ENCODE assay signal across 8 cellular contexts in the genomic region with DNA sequence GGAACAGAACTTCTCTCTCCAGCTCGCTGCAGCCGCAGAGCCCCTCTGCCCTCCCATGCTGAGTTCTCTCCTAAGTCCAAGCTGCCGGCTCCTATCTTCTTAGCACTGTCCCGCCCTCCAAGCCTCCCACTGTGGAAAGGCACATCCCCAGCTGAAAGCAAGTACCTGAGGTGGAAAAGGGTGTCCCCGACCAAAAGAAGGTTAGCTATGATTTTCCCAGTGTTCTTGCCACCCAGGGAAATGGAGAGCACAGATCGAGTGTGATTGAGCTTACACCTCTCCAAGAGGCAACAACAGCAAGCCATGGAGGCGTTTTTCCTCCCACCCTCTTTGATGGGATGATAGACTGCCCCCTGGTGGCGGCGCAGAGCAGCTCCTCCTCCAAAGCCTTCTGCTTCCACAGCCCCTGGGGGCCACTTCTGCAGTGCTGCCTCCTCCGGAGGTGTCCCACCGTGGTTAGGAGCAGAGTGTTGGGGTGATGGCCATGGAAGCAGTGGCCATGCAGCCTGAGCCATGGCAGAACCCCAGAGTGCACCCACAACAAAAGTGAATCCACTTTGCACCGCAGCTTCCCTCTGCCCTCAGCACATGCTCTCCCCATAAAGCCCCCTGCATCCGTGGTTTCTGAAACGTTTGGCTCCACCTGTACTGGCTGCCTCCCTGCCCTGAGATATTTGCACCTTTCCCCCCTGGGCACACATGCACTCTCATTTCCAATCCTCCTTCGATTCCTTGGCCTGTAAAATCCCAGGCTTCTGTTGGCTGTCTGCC.
DNase-seq lines count a peak whose midpoint lies in the region; ATAC-seq, FAIRE-seq and TF ChIP-seq lines count a peak whose summit lies in the region.

No MANE protein-coding gene starts in this region.

- peak overlapping the region; percentile 43 for H3K4me2 ChIP-seq in astrocyte (ENCODE audit: low read length)

- peak; percentile 70 for ATAC-seq in GM19372 (IDR thresholded peaks at IDR 0.05; ENCODE audit: low read depth, unreplicated experiment)
- no peak for ATAC-seq in GM21825 (IDR thresholded peaks at IDR 0.05; ENCODE audit: unreplicated experiment)

- no peak for FAIRE-seq in astrocyte (lab: Jason Lieb, UNC)

- H3K27ac Mint-ChIP-seq in CD14-positive monocyte (peak overlapping the region in 1 of 7 donors; percentile 57), astrocyte (ENCODE audit: unreplicated experiment) (no peak overlapping the region)

- no peaks in the 10 kb centered on the region for H3K9me3 ChIP-seq in astrocyte (ENCODE audit: insufficient read depth, low read depth, low read length)

- H3K27me3 Mint-ChIP-seq in CD14-positive monocyte (ENCODE audit: low read depth in 3 of 3): peaks cover 2 to 5% (median 5%) of the 10 kb centered on the region in 3 donors
- peaks cover 17% of the 10 kb centered on the region for H3K27me3 Mint-ChIP-seq in astrocyte (ENCODE audit: low read depth, unreplicated experiment)

- H4K20me1 ChIP-seq in astrocyte (ENCODE audit: insufficient read depth, low read length): no peaks in the 10 kb centered on the region

- TF ChIP-seq CTCF in CD14-positive monocyte (IDR thresholded peaks at IDR 0.05): peak; percentile 82
- TF ChIP-seq CTCF in astrocyte (IDR thresholded peaks at IDR 0.05; ENCODE audit: insufficient read depth, low read depth, low read length): peak; percentile 64
- peak; percentile 84 for TF ChIP-seq CTCF in kidney epithelial cell (IDR thresholded peaks at IDR 0.05; ENCODE audit: insufficient read depth, low read length, poor library complexity, severe bottlenecking)

- H3K4me3 Mint-ChIP-seq in CD14-positive monocyte (no peak overlapping the region), astrocyte (ENCODE audit: unreplicated experiment) (no peak overlapping the region)

- H3K4me1 Mint-ChIP-seq in CD14-positive monocyte (no peaks in the 10 kb centered on the region), astrocyte (ENCODE audit: low read depth, unreplicated experiment) (no peaks in the 10 kb centered on the region)

- no peak overlapping the region for H2AFZ ChIP-seq in astrocyte (ENCODE audit: low read depth, low read length)

- no peak overlapping the region for H3K27ac ChIP-seq in astrocyte (ENCODE audit: low read depth, low read length)

- no peaks in the 10 kb centered on the region for H3K79me2 ChIP-seq in astrocyte (ENCODE audit: insufficient read depth, low read length)

- DNase-seq in CD14-positive monocyte (ENCODE audit: low spot score): peak; percentile 60
- peak; percentile 56 for DNase-seq in KBM-7
- peak; percentile 10 for DNase-seq in T follicular helper cell (ENCODE audit: low read depth)
- DNase-seq in astrocyte (ENCODE audit: low read depth): peak; percentile 25
- no peak for DNase-seq in kidney epithelial cell (ENCODE audit: low read depth)
- peak; percentile 9 to 29 (median 20) for DNase-seq in stimulated activated CD4-positive, alpha-beta T cell treated with anti-CD3 and anti-CD28 coated beads, TNF-alpha, amount 100 ng/mL, for 4 hours (ENCODE audit: low read depth in 3 of 3)

- no peaks in the 10 kb centered on the region for H3K36me3 ChIP-seq in astrocyte (ENCODE audit: insufficient read depth, low read length)
- no peaks in the 10 kb centered on the region for H3K36me3 ChIP-seq in kidney epithelial cell (ENCODE audit: control insufficient read depth, insufficient read depth, low read length)

- H3K9me3 Mint-ChIP-seq in CD14-positive monocyte (no peaks in the 10 kb centered on the region), astrocyte (ENCODE audit: unreplicated experiment) (peaks cover 2% of the 10 kb centered on the region)

- in situ Hi-C loops in KBM-7 (cut with MboI; ENCODE audit: low pct_unique_long_range_greater_than_20kb, low sequenced_read_pairs): no loop called here

- no peaks in the 10 kb centered on the region for H3K36me3 Mint-ChIP-seq in CD14-positive monocyte
- peaks cover 4% of the 10 kb centered on the region for H3K36me3 Mint-ChIP-seq in astrocyte (ENCODE audit: low read depth, unreplicated experiment)

- H3K27me3 ChIP-seq in astrocyte (ENCODE audit: insufficient read depth, low read length) (no peaks in the 10 kb centered on the region), kidney epithelial cell (ENCODE audit: control insufficient read depth, insufficient read depth, low read length) (no peaks in the 10 kb centered on the region)

- no peak overlapping the region for H3K4me3 ChIP-seq in astrocyte (ENCODE audit: insufficient read depth, low read depth, low read length)
- H3K4me3 ChIP-seq in kidney epithelial cell (ENCODE audit: low read depth, low read length): no peak overlapping the region

- no peak overlapping the region for H3K9ac ChIP-seq in astrocyte (ENCODE audit: low read length)

- H3K4me1 ChIP-seq in astrocyte (ENCODE audit: insufficient read depth, low read length): no peaks in the 10 kb centered on the region

- intact Hi-C loops in CD14-positive monocyte (cut with micrococcal nuclease): loop anchor here in 1 of 2 donors (5.0 kb wide), 1 partner anchor 1498 kb away; no protein-coding TSS in a partner anchor
